ENCODE assay signal across 9 cellular contexts in the genomic region with DNA sequence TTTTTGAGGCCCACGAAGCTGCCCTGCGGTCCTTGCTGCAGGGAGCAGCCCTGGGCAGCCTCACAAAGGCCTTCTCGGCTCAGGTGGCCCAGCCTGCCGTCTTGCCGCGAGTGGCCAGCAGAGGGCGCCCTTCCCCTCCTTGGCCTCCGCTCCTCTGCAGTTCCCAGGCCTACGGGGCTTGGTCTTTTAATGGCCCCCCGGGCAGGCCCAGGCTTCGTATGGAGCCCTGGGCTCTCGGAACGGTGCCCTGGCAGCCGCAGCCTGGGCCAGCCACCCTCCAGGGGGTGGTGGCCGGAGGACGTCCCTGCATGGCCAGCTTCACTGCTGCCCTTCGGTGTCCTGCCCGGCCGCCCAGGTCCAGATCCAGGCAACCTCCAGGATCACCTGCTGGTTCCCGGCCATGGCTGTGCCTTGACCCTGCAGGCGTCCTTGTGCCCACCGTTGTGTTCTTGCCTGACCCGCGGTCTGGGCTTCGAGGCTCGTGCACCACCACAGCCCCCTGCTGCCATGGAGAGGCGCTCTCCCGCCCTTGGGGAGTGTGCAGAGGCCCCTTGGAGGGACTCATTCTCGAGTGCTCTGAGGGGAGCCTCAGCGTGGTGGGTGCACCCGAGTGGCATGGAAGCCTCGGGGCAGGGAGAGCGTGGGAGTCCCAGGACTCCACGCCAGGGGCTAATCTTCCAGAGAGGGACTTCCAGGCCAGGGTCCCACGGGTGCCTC. TPM values are rescaled to one million over a fixed set of nuclear protein-coding genes. Genes with fewer than 3 reads are reported as not detected.
DNase-seq lines count a peak whose midpoint lies in the region; ATAC-seq, FAIRE-seq and TF ChIP-seq lines count a peak whose summit lies in the region.
"Had no signal": no experiment of that assay in that cellular context is flagged by ENCODE, and none has a peak within 500 bp of the region (broad histone marks: within the 10 kb centered on the region; RNA-seq: fewer than 3 reads in every experiment).

No MANE protein-coding gene starts in this region.

- peaks cover 9% of the 10 kb centered on the region for H3K27me3 Mint-ChIP-seq in T-helper 17 cell

- H3K27ac Mint-ChIP-seq in T-helper 17 cell = no peak overlapping the region

- FAIRE-seq in D721Med (lab: Jason Lieb, UNC) = no peak

- H3K4me3 Mint-ChIP-seq in T-helper 17 cell = peak overlapping the region; percentile 45

- no peaks in the 10 kb centered on the region for H3K9me2 ChIP-seq in hepatocyte (replicated peaks; ENCODE audit: insufficient read depth)

- DNase-seq in D721Med (ENCODE audit: insufficient read length, low spot score) (peak; percentile 93), T-helper 17 cell (peak; percentile 61 to 79 (median 66)), amygdala (lab: John Stamatoyannopoulos, UW) (peak in 35 of 56 donors; percentile 3 to 75 (median 27)), hepatocyte (ENCODE audit: low spot score) (peak; percentile 74), pons (ENCODE audit: low spot score) (no peak)
- peak; percentile 46 to 65 for DNase-seq in stimulated activated CD4-positive, alpha-beta T cell treated with anti-CD3 and anti-CD28 coated beads, Interleukin-15, amount 100 ng/mL, for 1 hour (ENCODE audit: low read depth in 1 of 2, low spot score in 1 of 2)

- no peak overlapping the region for H3K4me3 ChIP-seq in KMS-11 (IDR thresholded peaks at IDR 0.05; ENCODE audit: insufficient read depth, low read depth, low read length)
- H3K4me3 ChIP-seq in hepatocyte = no peak overlapping the region

- H3K36me3 ChIP-seq in KMS-11 (ENCODE audit: insufficient read depth) (no peaks in the 10 kb centered on the region), hepatocyte (replicated peaks; ENCODE audit: insufficient read depth, low read depth) (no peaks in the 10 kb centered on the region)

- no peak overlapping the region for H3K9ac ChIP-seq in KMS-11

- no peaks in the 10 kb centered on the region for H3K79me2 ChIP-seq in KMS-11 (ENCODE audit: insufficient read depth, low read depth)
- H3K79me2 ChIP-seq in hepatocyte = no peaks in the 10 kb centered on the region

- H3K27ac ChIP-seq in KMS-11 (no peak overlapping the region), hepatocyte (no peak overlapping the region)

- TF ChIP-seq POLR2A in GM18505 (IDR thresholded peaks at IDR 0.05; ENCODE audit: borderline replicate concordance, extremely low read depth, insufficient read depth, insufficient read length) = no peak

- H2AFZ ChIP-seq in KMS-11 (ENCODE audit: low read depth) (no peak overlapping the region), hepatocyte (no peak overlapping the region)

- H3K36me3 Mint-ChIP-seq in T-helper 17 cell (ENCODE audit: low read depth) = no peaks in the 10 kb centered on the region

- ATAC-seq in T-helper 17 cell (peak; percentile 73), GM18505 (IDR thresholded peaks at IDR 0.05; ENCODE audit: unreplicated experiment) (no peak)

- TF ChIP-seq CTCF in D721Med (IDR thresholded peaks at IDR 0.05; ENCODE audit: insufficient read depth, missing control alignments) = peak; percentile 77
- TF ChIP-seq CTCF in KMS-11 (conservative IDR thresholded peaks at IDR 0.05; ENCODE audit: low read depth, low read length) = peak; percentile 74
- peak; percentile 89 for TF ChIP-seq CTCF in hepatocyte (IDR thresholded peaks at IDR 0.05; ENCODE audit: poor library complexity)

- no peak overlapping the region for H3K4me2 ChIP-seq in KMS-11
- no peak overlapping the region for H3K4me2 ChIP-seq in hepatocyte

- peaks cover 6% of the 10 kb centered on the region for H3K4me1 Mint-ChIP-seq in T-helper 17 cell

- H3K9me3 ChIP-seq in T-helper 17 cell (ENCODE audit: control insufficient read depth, low read length, poor library complexity, severe bottlenecking) (no peaks in the 10 kb centered on the region), hepatocyte (ENCODE audit: low read depth) (no peaks in the 10 kb centered on the region)

- 55% methylated on average over 34 of the region's 35 CpGs for WGBS in hepatocyte (ENCODE audit: low lambda C conversion rate, missing lambda C conversion rate)

- H3K4me1 ChIP-seq in KMS-11 (ENCODE audit: low read depth, poor library complexity, severe bottlenecking) = no peaks in the 10 kb centered on the region
- no peaks in the 10 kb centered on the region for H3K4me1 ChIP-seq in hepatocyte (ENCODE audit: insufficient read depth)

- H3K27me3 ChIP-seq in KMS-11 (ENCODE audit: insufficient read depth, low read depth) (peaks cover 10% of the 10 kb centered on the region; the same call in 1 of the 2 replicates), hepatocyte (no peaks in the 10 kb centered on the region)

- H4K20me1 ChIP-seq in KMS-11 (ENCODE audit: insufficient read depth) (no peaks in the 10 kb centered on the region), hepatocyte (ENCODE audit: insufficient read depth, poor library complexity, severe bottlenecking) (no peaks in the 10 kb centered on the region)

RNA-seq across cellular contexts. Expression of gene ASPG, which starts 9.4 kb away (rescaled TPM):
- total RNA-seq in T-helper 17 cell (not detected), hepatocyte (4.9 and 5.9 TPM in 2 replicates)
- 14.7 and 20.3 TPM in 2 replicates for polyA plus RNA-seq in hepatocyte
- total RNA-seq: RPMI7951 had no signal

RNA-seq across cellular contexts. Expression of gene KIF26A, which starts 43.5 kb away (rescaled TPM):
- 1 to 10 TPM; 3.9 to 4.7 TPM for total RNA-seq in T-helper 17 cell
- total RNA-seq in hepatocyte = 5.0 and 6.1 TPM in 2 replicates
- 3.5 and 4.4 TPM in 2 replicates for polyA plus RNA-seq in hepatocyte
- total RNA-seq: RPMI7951 had no signal
